ENCODE assay signal across 17 cellular contexts in genomic region chr7:25775999-25776736, GRCh38.
DNase-seq lines count a peak whose midpoint lies in the region; ATAC-seq and TF ChIP-seq lines count a peak whose summit lies in the region.
"Had no signal": no experiment of that assay in that cellular context is flagged by ENCODE, and none has a peak within 500 bp of the region (broad histone marks: within the 10 kb centered on the region; RNA-seq: fewer than 3 reads in every experiment).

No MANE protein-coding gene starts in this region.

- no peak overlapping the region for H3K9ac ChIP-seq in subcutaneous abdominal adipose tissue (ENCODE audit: low read length in 5 of 5)
- H3K9ac ChIP-seq: BLaER1 had no signal

- H3K27ac Mint-ChIP-seq in nephron progenitor cell, result peak overlapping the region; percentile 55

- peak overlapping the region in 3 of 4 donors; percentile 28 to 59 (median 39) for H3K27ac ChIP-seq in gastroesophageal sphincter
- H3K27ac ChIP-seq in subcutaneous abdominal adipose tissue (ENCODE audit: low read depth, low read length), result peak overlapping the region; percentile 32
- H3K27ac ChIP-seq: BLaER1, SK-N-MC had no signal

- in situ Hi-C loops in GM13976 (cut with MboI; ENCODE audit: low sequenced_read_pairs, unreplicated experiment), result no loop called here

- peaks cover 83% of the 10 kb centered on the region for H3K4me1 Mint-ChIP-seq in nephron progenitor cell

- no peak overlapping the region for H3K4me3 Mint-ChIP-seq in nephron progenitor cell

- H3K4me3 ChIP-seq in gastroesophageal sphincter (no peak overlapping the region), subcutaneous abdominal adipose tissue (ENCODE audit: low read depth in 1 of 5, low read length in 5 of 5) (no peak overlapping the region)
- H3K4me3 ChIP-seq: BLaER1, SK-N-MC had no signal

- H3K4me1 ChIP-seq in gastroesophageal sphincter, result peaks cover 3 to 13% (median 8%) of the 10 kb centered on the region in 3 donors
- peaks cover 5 to 27% (median 24%) of the 10 kb centered on the region in 5 donors for H3K4me1 ChIP-seq in subcutaneous abdominal adipose tissue (ENCODE audit: control insufficient read depth in 5 of 5, insufficient read depth in 5 of 5, low read length in 5 of 5)

- H3K36me3 ChIP-seq in gastroesophageal sphincter, result no peaks in the 10 kb centered on the region
- no peaks in the 10 kb centered on the region for H3K36me3 ChIP-seq in subcutaneous abdominal adipose tissue (ENCODE audit: control insufficient read depth in 5 of 5, insufficient read depth in 5 of 5, low read length in 5 of 5)
- H3K36me3 ChIP-seq: BLaER1 had no signal

- H3K27me3 ChIP-seq in gastroesophageal sphincter (no peaks in the 10 kb centered on the region), subcutaneous abdominal adipose tissue (ENCODE audit: control insufficient read depth in 5 of 5, insufficient read depth in 4 of 5, low read length in 5 of 5) (no peaks in the 10 kb centered on the region)
- H3K27me3 ChIP-seq: BLaER1 had no signal

- H3K9me3 ChIP-seq in gastroesophageal sphincter, result no peaks in the 10 kb centered on the region
- no peaks in the 10 kb centered on the region for H3K9me3 ChIP-seq in subcutaneous abdominal adipose tissue (ENCODE audit: control insufficient read depth in 5 of 5, low read length in 5 of 5)
- H3K9me3 ChIP-seq: BLaER1 had no signal

- WGBS in gastroesophageal sphincter (ENCODE audit: low coverage in 1 of 2), 2 donors, result 44 to 61% methylated on average over 2 to 3 of the region's 3 CpGs

- H3K9me3 Mint-ChIP-seq in nephron progenitor cell, result peaks cover 10% of the 10 kb centered on the region

- TF ChIP-seq POLR2A in gastroesophageal sphincter (IDR thresholded peaks at IDR 0.05), result no peak

- H3K27me3 Mint-ChIP-seq in nephron progenitor cell (ENCODE audit: low read depth, poor library complexity), result no peaks in the 10 kb centered on the region

- H3K36me3 Mint-ChIP-seq in nephron progenitor cell (ENCODE audit: low read depth), result peaks cover 11% of the 10 kb centered on the region

- DNase-seq in astrocyte of the hippocampus (ENCODE audit: low read depth, low spot score) (peak; percentile 13), nephron progenitor cell (no peak), GM13976 (ENCODE audit: low spot score) (no peak)
- DNase-seq: DMS 273 treated with DMSO at 0.1 percent for 48 hours, HCEC 1CT, IMR-90, NCI-H1436, NCI-H2081, NCI-H524, PC-3 had no signal

- no peak for TF ChIP-seq EP300 in gastroesophageal sphincter (IDR thresholded peaks at IDR 0.05)

- no peak for ATAC-seq in gastroesophageal sphincter
- ATAC-seq in GM21717 (IDR thresholded peaks at IDR 0.05; ENCODE audit: unreplicated experiment), result no peak
- ATAC-seq in activated CD4-positive, CD25-positive, alpha-beta regulatory T cell treated with anti-CD3 and anti-CD28 coated beads, Interleukin-2, amount 50 U/mL, for 24 hours, result no peak
- ATAC-seq in GM18858 (IDR thresholded peaks at IDR 0.05; ENCODE audit: unreplicated experiment), result no peak
- ATAC-seq: PC-3 had no signal

- TF ChIP-seq CTCF in gastroesophageal sphincter (IDR thresholded peaks at IDR 0.05) (no peak), nephron progenitor cell (IDR thresholded peaks at IDR 0.05) (no peak), GM13976 (IDR thresholded peaks at IDR 0.05; ENCODE audit: borderline replicate concordance, control extremely low read depth, extremely low read depth, insufficient read depth, missing control alignments) (no peak)
